In the genomic region with DNA sequence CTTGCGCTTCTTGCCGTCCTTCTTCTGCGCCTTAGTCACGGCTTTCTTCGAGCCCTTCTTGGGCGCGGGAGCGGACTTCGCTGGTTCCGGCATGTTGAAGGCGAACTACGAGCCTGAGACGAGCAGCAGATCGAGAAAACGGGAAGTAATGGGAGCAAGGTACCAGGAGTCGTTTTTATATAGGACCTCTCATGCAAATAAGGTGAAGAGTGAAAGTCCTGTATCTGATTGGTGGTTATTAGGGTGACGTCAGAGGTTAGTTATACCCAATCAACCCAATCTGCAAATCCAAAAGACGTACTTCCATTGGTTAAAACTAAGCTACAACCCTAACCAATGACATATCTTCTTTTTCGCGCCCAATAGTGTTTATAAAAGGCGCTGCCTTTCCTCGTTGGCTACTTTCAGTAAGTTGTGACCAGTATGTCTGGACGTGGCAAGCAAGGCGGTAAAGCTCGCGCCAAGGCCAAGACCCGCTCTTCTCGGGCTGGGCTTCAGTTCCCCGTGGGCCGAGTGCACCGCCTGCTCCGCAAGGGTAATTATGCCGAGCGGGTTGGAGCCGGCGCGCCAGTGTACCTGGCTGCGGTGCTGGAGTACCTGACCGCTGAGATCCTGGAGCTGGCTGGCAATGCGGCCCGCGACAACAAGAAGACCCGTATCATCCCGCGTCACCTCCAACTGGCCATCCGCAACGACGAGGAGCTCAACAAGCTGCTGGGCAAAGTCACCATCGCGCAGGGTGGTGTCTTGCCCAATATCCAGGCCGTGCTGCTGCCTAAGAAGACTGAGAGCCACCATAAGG, we compare ENCODE assay signal across 1 cellular context.
TF ChIP-seq lines count a peak whose summit lies in the region.

No MANE protein-coding gene starts in this region.

TF ChIP-seq in K562, 482 proteins besides CTCF, POLR2A, EP300 and RAD21 (continued from another document and continues in another):
- TF ChIP-seq, protein P1, sequence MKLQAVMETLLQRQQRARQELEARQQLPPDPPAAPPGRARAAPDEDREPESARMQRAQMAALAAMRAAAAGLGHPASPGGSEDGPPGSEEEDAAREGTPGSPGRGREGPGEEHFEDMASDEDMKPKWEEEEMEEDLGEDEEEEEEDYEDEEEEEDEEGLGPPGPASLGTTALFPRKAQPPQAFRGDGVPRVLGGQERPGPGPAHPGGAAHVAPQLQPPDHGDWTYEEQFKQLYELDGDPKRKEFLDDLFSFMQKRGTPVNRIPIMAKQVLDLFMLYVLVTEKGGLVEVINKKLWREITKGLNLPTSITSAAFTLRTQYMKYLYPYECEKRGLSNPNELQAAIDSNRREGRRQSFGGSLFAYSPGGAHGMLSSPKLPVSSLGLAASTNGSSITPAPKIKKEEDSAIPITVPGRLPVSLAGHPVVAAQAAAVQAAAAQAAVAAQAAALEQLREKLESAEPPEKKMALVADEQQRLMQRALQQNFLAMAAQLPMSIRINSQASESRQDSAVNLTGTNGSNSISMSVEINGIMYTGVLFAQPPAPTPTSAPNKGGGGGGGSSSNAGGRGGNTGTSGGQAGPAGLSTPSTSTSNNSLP (IDR thresholded peaks at IDR 0.05; ENCODE audit: borderline replicate concordance, low read depth, low read length), result no peak
- TF ChIP-seq, protein P2, sequence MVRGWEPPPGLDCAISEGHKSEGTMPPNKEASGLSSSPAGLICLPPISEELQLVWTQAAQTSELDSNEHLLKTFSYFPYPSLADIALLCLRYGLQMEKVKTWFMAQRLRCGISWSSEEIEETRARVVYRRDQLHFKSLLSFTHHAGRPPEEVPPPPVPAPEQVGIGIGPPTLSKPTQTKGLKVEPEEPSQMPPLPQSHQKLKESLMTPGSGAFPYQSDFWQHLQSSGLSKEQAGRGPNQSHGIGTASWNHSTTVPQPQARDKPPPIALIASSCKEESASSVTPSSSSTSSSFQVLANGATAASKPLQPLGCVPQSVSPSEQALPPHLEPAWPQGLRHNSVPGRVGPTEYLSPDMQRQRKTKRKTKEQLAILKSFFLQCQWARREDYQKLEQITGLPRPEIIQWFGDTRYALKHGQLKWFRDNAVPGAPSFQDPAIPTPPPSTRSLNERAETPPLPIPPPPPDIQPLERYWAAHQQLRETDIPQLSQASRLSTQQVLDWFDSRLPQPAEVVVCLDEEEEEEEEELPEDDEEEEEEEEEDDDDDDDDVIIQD (CRISPR knock-in tag; IDR thresholded peaks at IDR 0.05), result no peak
- TF ChIP-seq MIER1 (IDR thresholded peaks at IDR 0.05; ENCODE audit: low read depth) (no peak), ZNF717 (CRISPR knock-in tag; IDR thresholded peaks at IDR 0.05) (no peak), SRSF3 (IDR thresholded peaks at IDR 0.05; ENCODE audit: insufficient read depth, low read length) (0 out of 2 replicates have a peak, but pooled peaks have one; percentile 81), COPS2 (conservative IDR thresholded peaks at IDR 0.05) (no peak), ZNF589 (CRISPR knock-in tag; IDR thresholded peaks at IDR 0.05; ENCODE audit: low read depth) (peak; percentile 82), RNF2 (IDR thresholded peaks at IDR 0.05) (peak; percentile 96), SOX6 (IDR thresholded peaks at IDR 0.05) (peak; percentile 77), RBM39 (optimal IDR thresholded peaks at IDR 0.05; ENCODE audit: low read depth, low read length) (peak; percentile 98), CHCHD3 (CRISPR knock-in tag; IDR thresholded peaks at IDR 0.05) (peak; percentile 91), FOXA3 (CRISPR knock-in tag; conservative IDR thresholded peaks at IDR 0.05 in 1 of 2, IDR thresholded peaks at IDR 0.05 in 1 of 2) (no peak), ZFPM2 (CRISPR knock-in tag; IDR thresholded peaks at IDR 0.05) (no peak; the same call in 1 of the 2 replicates), KLF10 (CRISPR knock-in tag; IDR thresholded peaks at IDR 0.05) (no peak), HLTF (IDR thresholded peaks at IDR 0.05) (peak; percentile 74), NFXL1 (CRISPR knock-in tag; IDR thresholded peaks at IDR 0.05) (peak; percentile 52; the same call in 1 of the 2 replicates), ZEB2 (IDR thresholded peaks at IDR 0.05) (peak; percentile 80), SIRT6 (IDR thresholded peaks at IDR 0.05; ENCODE audit: low read depth, low read length) (no peak), ZNF79 (CRISPR knock-in tag; IDR thresholded peaks at IDR 0.05; ENCODE audit: low read depth) (no peak; the same call in 1 of the 2 replicates)
- TF ChIP-seq, protein P3, sequence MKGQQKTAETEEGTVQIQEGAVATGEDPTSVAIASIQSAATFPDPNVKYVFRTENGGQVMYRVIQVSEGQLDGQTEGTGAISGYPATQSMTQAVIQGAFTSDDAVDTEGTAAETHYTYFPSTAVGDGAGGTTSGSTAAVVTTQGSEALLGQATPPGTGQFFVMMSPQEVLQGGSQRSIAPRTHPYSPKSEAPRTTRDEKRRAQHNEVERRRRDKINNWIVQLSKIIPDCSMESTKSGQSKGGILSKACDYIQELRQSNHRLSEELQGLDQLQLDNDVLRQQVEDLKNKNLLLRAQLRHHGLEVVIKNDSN (CRISPR knock-in tag; IDR thresholded peaks at IDR 0.05), result no peak
- TF ChIP-seq, protein P4, sequence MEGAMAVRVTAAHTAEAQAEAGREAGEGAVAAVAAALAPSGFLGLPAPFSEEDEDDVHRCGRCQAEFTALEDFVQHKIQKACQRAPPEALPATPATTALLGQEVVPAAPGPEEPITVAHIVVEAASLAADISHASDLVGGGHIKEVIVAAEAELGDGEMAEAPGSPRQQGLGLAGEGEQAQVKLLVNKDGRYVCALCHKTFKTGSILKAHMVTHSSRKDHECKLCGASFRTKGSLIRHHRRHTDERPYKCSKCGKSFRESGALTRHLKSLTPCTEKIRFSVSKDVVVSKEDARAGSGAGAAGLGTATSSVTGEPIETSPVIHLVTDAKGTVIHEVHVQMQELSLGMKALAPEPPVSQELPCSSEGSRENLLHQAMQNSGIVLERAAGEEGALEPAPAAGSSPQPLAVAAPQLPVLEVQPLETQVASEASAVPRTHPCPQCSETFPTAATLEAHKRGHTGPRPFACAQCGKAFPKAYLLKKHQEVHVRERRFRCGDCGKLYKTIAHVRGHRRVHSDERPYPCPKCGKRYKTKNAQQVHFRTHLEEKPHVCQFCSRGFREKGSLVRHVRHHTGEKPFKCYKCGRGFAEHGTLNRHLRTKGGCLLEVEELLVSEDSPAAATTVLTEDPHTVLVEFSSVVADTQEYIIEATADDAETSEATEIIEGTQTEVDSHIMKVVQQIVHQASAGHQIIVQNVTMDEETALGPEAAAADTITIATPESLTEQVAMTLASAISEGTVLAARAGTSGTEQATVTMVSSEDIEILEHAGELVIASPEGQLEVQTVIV (CRISPR knock-in tag; IDR thresholded peaks at IDR 0.05; ENCODE audit: borderline replicate concordance), result no peak
- TF ChIP-seq, protein P5, sequence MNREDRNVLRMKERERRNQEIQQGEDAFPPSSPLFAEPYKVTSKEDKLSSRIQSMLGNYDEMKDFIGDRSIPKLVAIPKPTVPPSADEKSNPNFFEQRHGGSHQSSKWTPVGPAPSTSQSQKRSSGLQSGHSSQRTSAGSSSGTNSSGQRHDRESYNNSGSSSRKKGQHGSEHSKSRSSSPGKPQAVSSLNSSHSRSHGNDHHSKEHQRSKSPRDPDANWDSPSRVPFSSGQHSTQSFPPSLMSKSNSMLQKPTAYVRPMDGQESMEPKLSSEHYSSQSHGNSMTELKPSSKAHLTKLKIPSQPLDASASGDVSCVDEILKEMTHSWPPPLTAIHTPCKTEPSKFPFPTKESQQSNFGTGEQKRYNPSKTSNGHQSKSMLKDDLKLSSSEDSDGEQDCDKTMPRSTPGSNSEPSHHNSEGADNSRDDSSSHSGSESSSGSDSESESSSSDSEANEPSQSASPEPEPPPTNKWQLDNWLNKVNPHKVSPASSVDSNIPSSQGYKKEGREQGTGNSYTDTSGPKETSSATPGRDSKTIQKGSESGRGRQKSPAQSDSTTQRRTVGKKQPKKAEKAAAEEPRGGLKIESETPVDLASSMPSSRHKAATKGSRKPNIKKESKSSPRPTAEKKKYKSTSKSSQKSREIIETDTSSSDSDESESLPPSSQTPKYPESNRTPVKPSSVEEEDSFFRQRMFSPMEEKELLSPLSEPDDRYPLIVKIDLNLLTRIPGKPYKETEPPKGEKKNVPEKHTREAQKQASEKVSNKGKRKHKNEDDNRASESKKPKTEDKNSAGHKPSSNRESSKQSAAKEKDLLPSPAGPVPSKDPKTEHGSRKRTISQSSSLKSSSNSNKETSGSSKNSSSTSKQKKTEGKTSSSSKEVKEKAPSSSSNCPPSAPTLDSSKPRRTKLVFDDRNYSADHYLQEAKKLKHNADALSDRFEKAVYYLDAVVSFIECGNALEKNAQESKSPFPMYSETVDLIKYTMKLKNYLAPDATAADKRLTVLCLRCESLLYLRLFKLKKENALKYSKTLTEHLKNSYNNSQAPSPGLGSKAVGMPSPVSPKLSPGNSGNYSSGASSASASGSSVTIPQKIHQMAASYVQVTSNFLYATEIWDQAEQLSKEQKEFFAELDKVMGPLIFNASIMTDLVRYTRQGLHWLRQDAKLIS (CRISPR knock-in tag; IDR thresholded peaks at IDR 0.05), result peak; percentile 100
- TF ChIP-seq, protein P6, sequence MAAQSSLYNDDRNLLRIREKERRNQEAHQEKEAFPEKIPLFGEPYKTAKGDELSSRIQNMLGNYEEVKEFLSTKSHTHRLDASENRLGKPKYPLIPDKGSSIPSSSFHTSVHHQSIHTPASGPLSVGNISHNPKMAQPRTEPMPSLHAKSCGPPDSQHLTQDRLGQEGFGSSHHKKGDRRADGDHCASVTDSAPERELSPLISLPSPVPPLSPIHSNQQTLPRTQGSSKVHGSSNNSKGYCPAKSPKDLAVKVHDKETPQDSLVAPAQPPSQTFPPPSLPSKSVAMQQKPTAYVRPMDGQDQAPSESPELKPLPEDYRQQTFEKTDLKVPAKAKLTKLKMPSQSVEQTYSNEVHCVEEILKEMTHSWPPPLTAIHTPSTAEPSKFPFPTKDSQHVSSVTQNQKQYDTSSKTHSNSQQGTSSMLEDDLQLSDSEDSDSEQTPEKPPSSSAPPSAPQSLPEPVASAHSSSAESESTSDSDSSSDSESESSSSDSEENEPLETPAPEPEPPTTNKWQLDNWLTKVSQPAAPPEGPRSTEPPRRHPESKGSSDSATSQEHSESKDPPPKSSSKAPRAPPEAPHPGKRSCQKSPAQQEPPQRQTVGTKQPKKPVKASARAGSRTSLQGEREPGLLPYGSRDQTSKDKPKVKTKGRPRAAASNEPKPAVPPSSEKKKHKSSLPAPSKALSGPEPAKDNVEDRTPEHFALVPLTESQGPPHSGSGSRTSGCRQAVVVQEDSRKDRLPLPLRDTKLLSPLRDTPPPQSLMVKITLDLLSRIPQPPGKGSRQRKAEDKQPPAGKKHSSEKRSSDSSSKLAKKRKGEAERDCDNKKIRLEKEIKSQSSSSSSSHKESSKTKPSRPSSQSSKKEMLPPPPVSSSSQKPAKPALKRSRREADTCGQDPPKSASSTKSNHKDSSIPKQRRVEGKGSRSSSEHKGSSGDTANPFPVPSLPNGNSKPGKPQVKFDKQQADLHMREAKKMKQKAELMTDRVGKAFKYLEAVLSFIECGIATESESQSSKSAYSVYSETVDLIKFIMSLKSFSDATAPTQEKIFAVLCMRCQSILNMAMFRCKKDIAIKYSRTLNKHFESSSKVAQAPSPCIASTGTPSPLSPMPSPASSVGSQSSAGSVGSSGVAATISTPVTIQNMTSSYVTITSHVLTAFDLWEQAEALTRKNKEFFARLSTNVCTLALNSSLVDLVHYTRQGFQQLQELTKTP (IDR thresholded peaks at IDR 0.05; ENCODE audit: low read depth in 1 of 2, partially characterized antibody in 2 of 2), result peak; percentile 84 to 96
- TF ChIP-seq, protein P7, sequence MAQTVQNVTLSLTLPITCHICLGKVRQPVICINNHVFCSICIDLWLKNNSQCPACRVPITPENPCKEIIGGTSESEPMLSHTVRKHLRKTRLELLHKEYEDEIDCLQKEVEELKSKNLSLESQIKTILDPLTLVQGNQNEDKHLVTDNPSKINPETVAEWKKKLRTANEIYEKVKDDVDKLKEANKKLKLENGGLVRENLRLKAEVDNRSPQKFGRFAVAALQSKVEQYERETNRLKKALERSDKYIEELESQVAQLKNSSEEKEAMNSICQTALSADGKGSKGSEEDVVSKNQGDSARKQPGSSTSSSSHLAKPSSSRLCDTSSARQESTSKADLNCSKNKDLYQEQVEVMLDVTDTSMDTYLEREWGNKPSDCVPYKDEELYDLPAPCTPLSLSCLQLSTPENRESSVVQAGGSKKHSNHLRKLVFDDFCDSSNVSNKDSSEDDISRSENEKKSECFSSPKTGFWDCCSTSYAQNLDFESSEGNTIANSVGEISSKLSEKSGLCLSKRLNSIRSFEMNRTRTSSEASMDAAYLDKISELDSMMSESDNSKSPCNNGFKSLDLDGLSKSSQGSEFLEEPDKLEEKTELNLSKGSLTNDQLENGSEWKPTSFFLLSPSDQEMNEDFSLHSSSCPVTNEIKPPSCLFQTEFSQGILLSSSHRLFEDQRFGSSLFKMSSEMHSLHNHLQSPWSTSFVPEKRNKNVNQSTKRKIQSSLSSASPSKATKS (CRISPR knock-in tag; IDR thresholded peaks at IDR 0.05), result no peak; the same call in 1 of the 2 replicates
- TF ChIP-seq, protein P8, sequence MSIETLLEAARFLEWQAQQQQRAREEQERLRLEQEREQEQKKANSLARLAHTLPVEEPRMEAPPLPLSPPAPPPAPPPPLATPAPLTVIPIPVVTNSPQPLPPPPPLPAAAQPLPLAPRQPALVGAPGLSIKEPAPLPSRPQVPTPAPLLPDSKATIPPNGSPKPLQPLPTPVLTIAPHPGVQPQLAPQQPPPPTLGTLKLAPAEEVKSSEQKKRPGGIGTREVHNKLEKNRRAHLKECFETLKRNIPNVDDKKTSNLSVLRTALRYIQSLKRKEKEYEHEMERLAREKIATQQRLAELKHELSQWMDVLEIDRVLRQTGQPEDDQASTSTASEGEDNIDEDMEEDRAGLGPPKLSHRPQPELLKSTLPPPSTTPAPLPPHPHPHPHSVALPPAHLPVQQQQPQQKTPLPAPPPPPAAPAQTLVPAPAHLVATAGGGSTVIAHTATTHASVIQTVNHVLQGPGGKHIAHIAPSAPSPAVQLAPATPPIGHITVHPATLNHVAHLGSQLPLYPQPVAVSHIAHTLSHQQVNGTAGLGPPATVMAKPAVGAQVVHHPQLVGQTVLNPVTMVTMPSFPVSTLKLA (conservative IDR thresholded peaks at IDR 0.05), result peak; percentile 67 to 80
- TF ChIP-seq, protein P9, sequence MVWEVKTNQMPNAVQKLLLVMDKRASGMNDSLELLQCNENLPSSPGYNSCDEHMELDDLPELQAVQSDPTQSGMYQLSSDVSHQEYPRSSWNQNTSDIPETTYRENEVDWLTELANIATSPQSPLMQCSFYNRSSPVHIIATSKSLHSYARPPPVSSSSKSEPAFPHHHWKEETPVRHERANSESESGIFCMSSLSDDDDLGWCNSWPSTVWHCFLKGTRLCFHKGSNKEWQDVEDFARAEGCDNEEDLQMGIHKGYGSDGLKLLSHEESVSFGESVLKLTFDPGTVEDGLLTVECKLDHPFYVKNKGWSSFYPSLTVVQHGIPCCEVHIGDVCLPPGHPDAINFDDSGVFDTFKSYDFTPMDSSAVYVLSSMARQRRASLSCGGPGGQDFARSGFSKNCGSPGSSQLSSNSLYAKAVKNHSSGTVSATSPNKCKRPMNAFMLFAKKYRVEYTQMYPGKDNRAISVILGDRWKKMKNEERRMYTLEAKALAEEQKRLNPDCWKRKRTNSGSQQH (CRISPR knock-in tag; IDR thresholded peaks at IDR 0.05), result peak; percentile 88; the same call in 1 of the 2 replicates
- TF ChIP-seq, protein P10, sequence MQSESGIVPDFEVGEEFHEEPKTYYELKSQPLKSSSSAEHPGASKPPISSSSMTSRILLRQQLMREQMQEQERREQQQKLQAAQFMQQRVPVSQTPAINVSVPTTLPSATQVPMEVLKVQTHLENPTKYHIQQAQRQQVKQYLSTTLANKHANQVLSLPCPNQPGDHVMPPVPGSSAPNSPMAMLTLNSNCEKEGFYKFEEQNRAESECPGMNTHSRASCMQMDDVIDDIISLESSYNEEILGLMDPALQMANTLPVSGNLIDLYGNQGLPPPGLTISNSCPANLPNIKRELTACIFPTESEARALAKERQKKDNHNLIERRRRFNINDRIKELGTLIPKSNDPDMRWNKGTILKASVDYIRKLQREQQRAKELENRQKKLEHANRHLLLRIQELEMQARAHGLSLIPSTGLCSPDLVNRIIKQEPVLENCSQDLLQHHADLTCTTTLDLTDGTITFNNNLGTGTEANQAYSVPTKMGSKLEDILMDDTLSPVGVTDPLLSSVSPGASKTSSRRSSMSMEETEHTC (IDR thresholded peaks at IDR 0.05), result peak; percentile 22; the same call in 1 of the 2 replicates
